1 cellular context compared by ENCODE assay signal in genomic region chr17:57434361-57434760, GRCh38.
TF ChIP-seq lines count a peak whose summit lies in the region.

No MANE protein-coding gene starts in this region.

TF ChIP-seq in HepG2, 621 proteins besides CTCF, POLR2A, EP300 and RAD21 (continued from another document):
- TF ChIP-seq GMEB1 (CRISPR knock-in tag; IDR thresholded peaks at IDR 0.05; ENCODE audit: borderline replicate concordance) (no peak), SMAD1 (CRISPR knock-in tag; IDR thresholded peaks at IDR 0.05; ENCODE audit: borderline replicate concordance, low read depth) (no peak), ATF7 (IDR thresholded peaks at IDR 0.05) (no peak), ATF7 (CRISPR knock-in tag; IDR thresholded peaks at IDR 0.05) (no peak), ZBTB44 (CRISPR knock-in tag; IDR thresholded peaks at IDR 0.05) (no peak), KDM2A (CRISPR knock-in tag; IDR thresholded peaks at IDR 0.05; ENCODE audit: borderline replicate concordance, low read depth) (no peak), ZSCAN20 (CRISPR knock-in tag; IDR thresholded peaks at IDR 0.05; ENCODE audit: borderline replicate concordance) (no peak), TEAD3 (CRISPR knock-in tag; optimal IDR thresholded peaks at IDR 0.05; ENCODE audit: borderline replicate concordance) (no peak), ZSCAN21 (CRISPR knock-in tag; IDR thresholded peaks at IDR 0.05; ENCODE audit: borderline replicate concordance) (no peak)
